Comparison of ENCODE assay signal across 13 cellular contexts in the genomic region with DNA sequence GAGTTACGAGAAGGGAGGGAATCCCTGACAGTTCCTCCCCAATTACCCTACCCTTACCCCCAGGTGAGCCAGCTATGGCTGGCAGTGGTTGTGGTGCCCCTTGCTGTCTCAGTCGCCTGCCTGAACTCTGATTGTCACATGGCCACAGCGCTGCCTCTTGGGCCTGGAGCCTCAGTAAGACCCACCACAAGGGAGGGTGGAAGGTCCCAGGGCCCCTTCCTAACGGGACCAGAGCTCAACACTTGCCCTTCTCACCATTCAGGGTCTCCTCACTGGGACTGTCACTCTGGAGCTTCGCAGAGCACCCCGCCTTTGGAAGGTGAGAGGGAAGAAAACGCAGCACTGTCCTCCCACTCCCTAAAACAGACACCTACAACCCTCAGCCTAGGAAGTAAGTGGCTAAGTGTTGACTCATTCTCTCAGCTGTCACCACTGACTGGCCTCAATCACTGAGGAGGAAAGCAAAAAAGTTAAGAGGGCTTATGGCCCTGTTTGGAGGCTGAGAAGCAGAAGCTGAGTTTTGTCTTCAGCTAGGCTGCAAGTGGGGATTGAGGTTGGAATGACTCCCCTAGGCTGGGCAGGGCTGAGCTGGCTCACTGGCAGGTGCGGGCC. TPM values are rescaled to one million over a fixed set of nuclear protein-coding genes. Genes with fewer than 3 reads are reported as not detected.
DNase-seq lines count a peak whose midpoint lies in the region; ATAC-seq, FAIRE-seq and TF ChIP-seq lines count a peak whose summit lies in the region.
"Had no signal": no experiment of that assay in that cellular context is flagged by ENCODE, and none has a peak within 500 bp of the region (broad histone marks: within the 10 kb centered on the region; RNA-seq: fewer than 3 reads in every experiment).

No MANE protein-coding gene starts in this region.

- CTCF ChIA-PET in Caco-2 (lab: Charles Lee) (interaction anchor here (1.2 to 3.2 kb wide), 4 partner anchors 9 to 33 kb away, joined by 4 to 50 read pairs (median 24); a partner anchor contains a TSS), K562 (lab: Yijun Ruan, JAX; ENCODE audit: low intra/inter-chr PET ratio) (no interaction called here)

- BruUV-seq in Caco-2 (replicated peaks; lab: Mats Ljungman, UMichigan) (no TSS peak), K562 (replicated peaks; lab: Mats Ljungman, UMichigan) (no TSS peak)

- H4K20me1 ChIP-seq in Karpas-422 (ENCODE audit: insufficient read depth, low read depth, low read length) (no peaks in the 10 kb centered on the region; the same call in 1 of the 2 replicates), K562 (replicated peaks; ENCODE audit: control insufficient read depth, insufficient read depth, low read length) (no peaks in the 10 kb centered on the region)

- intact Hi-C loops in Caco-2 (cut with micrococcal nuclease; ENCODE audit: unreplicated experiment) (no loop called here), K562 (cut with micrococcal nuclease) (no loop called here)

- H3K4me3 ChIP-seq in Caco-2 (ENCODE audit: low read depth, low read length) (no peak overlapping the region), Karpas-422 (ENCODE audit: low read length) (no peak overlapping the region), K562 (no peak overlapping the region), muscle layer of duodenum (ENCODE audit: low read depth in 1 of 2, low read length in 2 of 2) (peak overlapping the region in 1 of 2 donors; percentile 1)
- H3K4me3 ChIP-seq: breast epithelium, tibial artery had no signal

- no peak overlapping the region for H3K4me2 ChIP-seq in Karpas-422 (ENCODE audit: low read depth, low read length, poor library complexity, severe bottlenecking)
- H3K4me2 ChIP-seq in K562 (ENCODE audit: insufficient read depth, low read length) = peak overlapping the region; percentile 87

- H3K27me3 Mint-ChIP-seq in Caco-2 (ENCODE audit: insufficient read depth, unreplicated experiment) = no peaks in the 10 kb centered on the region

- POLR2A ChIA-PET in Caco-2 (lab: Charles Lee) = no interaction called here
- POLR2A ChIA-PET in K562 (lab: Yijun Ruan, JAX) = interaction anchor here (0.6 to 1.5 kb wide), 3 partner anchors 10 to 31 kb away, joined by 3 to 4 read pairs (median 4); a partner anchor contains a TSS

- WGBS in K562 (ENCODE audit: insufficient coverage, low coverage, missing lambda C conversion rate) = 27% methylated on average over 7 of the region's 8 CpGs

- TF ChIP-seq EP300 in K562 (IDR thresholded peaks at IDR 0.05; ENCODE audit: low read length) = no peak

- H3K27ac ChIP-seq in Karpas-422 (ENCODE audit: low read length) = no peak overlapping the region
- peak overlapping the region; percentile 18 for H3K27ac ChIP-seq in K562 (ENCODE audit: extremely low read depth, low read depth, low read length)
- H3K27ac ChIP-seq in muscle layer of duodenum (ENCODE audit: low read length) = peak overlapping the region; percentile 68
- H3K27ac ChIP-seq: breast epithelium had no signal

- peaks cover 45% of the 10 kb centered on the region for H3K4me1 Mint-ChIP-seq in Caco-2 (ENCODE audit: low read depth, unreplicated experiment)

- ATAC-seq in K562 = no peak
- no peak for ATAC-seq in activated CD4-positive, CD25-positive, alpha-beta regulatory T cell treated with anti-CD3 and anti-CD28 coated beads, Interleukin-2, amount 50 U/mL, for 24 hours
- no peak for ATAC-seq in GM18867 (IDR thresholded peaks at IDR 0.05; ENCODE audit: unreplicated experiment)
- ATAC-seq in GM19452 (IDR thresholded peaks at IDR 0.05; ENCODE audit: unreplicated experiment) = no peak
- ATAC-seq: left lobe of liver had no signal

- no peak overlapping the region for H2AFZ ChIP-seq in Karpas-422 (ENCODE audit: low read length)
- peak overlapping the region; percentile 41 for H2AFZ ChIP-seq in K562 (ENCODE audit: low read depth, low read length)

- H3K27ac Mint-ChIP-seq in Caco-2 (ENCODE audit: unreplicated experiment) = peak overlapping the region; percentile 36

- TF ChIP-seq POLR2A in K562 (conservative IDR thresholded peaks at IDR 0.05) = no peak

- H3K36me3 ChIP-seq in Caco-2 (ENCODE audit: control insufficient read depth, insufficient read depth, low read length) = no peaks in the 10 kb centered on the region
- H3K36me3 ChIP-seq in Karpas-422 (ENCODE audit: insufficient read depth, low read length) = no peaks in the 10 kb centered on the region
- no peaks in the 10 kb centered on the region for H3K36me3 ChIP-seq in K562 (ENCODE audit: control insufficient read depth, insufficient read depth, low read length)
- no peaks in the 10 kb centered on the region for H3K36me3 ChIP-seq in muscle layer of duodenum (ENCODE audit: control insufficient read depth in 1 of 2, insufficient read depth in 2 of 2, low read length in 2 of 2)
- H3K36me3 ChIP-seq: breast epithelium, tibial artery had no signal

- in situ Hi-C loops in K562 (cut with MboI) = no loop called here

- peaks cover 10% of the 10 kb centered on the region; the same call in 1 of the 2 replicates for H3K79me2 ChIP-seq in Karpas-422 (ENCODE audit: low read length)
- 0 out of 3 replicates have a peak, but pooled peaks cover 6% of the 10 kb centered on the region for H3K79me2 ChIP-seq in K562 (ENCODE audit: control insufficient read depth, insufficient read depth, low read length)

- H3K4me3 Mint-ChIP-seq in Caco-2 (ENCODE audit: unreplicated experiment) = peak overlapping the region; percentile 87

- peak; percentile 82 for FAIRE-seq in K562 (lab: Jason Lieb, UNC)

- no peaks in the 10 kb centered on the region for H3K9me1 ChIP-seq in K562 (ENCODE audit: control insufficient read depth, insufficient read depth, low read length)

- TF ChIP-seq CTCF in Caco-2 (IDR thresholded peaks at IDR 0.05; ENCODE audit: insufficient read depth in 1 of 2, low read depth in 1 of 2, low read length in 1 of 2, severe bottlenecking in 1 of 2, unreplicated experiment in 1 of 2) = no peak
- no peak for TF ChIP-seq CTCF in K562 (IDR thresholded peaks at IDR 0.05 in 2 of 3, conservative IDR thresholded peaks at IDR 0.05 in 1 of 3; ENCODE audit: insufficient read depth in 2 of 3, low read depth in 1 of 3, low read length in 3 of 3)

- no peak for TF ChIP-seq RAD21 in K562 (CRISPR knock-in tag; conservative IDR thresholded peaks at IDR 0.05 in 1 of 2, IDR thresholded peaks at IDR 0.05 in 1 of 2)

- H3K27me3 ChIP-seq in Caco-2 (replicated peaks; ENCODE audit: control insufficient read depth, insufficient read depth, low read length) (no peaks in the 10 kb centered on the region), Karpas-422 (ENCODE audit: low read length) (no peaks in the 10 kb centered on the region), K562 (ENCODE audit: control insufficient read depth in 2 of 2, insufficient read depth in 2 of 2, low read length in 2 of 2) (no peaks in the 10 kb centered on the region), muscle layer of duodenum (ENCODE audit: low read depth, low read length) (no peaks in the 10 kb centered on the region)
- H3K27me3 ChIP-seq: breast epithelium, tibial artery had no signal

- no peaks in the 10 kb centered on the region for H3K9me2 ChIP-seq in Karpas-422 (replicated peaks; ENCODE audit: insufficient read depth, low read length)

- no peaks in the 10 kb centered on the region for H3K9me3 Mint-ChIP-seq in Caco-2 (ENCODE audit: unreplicated experiment)

- H3K9ac ChIP-seq in Karpas-422 (ENCODE audit: low read length) (peak overlapping the region; percentile 96; the same call in 1 of the 2 replicates), K562 (ENCODE audit: insufficient read depth in 1 of 2, low read depth in 2 of 2, low read length in 2 of 2) (peak overlapping the region; percentile 25 to 86; a peak in 3 of 4 replicates)

- H3K36me3 Mint-ChIP-seq in Caco-2 (ENCODE audit: insufficient read depth, unreplicated experiment) = peaks cover 25% of the 10 kb centered on the region

- no peaks in the 10 kb centered on the region for H3K9me3 ChIP-seq in Caco-2
- no peaks in the 10 kb centered on the region for H3K9me3 ChIP-seq in Karpas-422 (ENCODE audit: low read length)
- no peaks in the 10 kb centered on the region for H3K9me3 ChIP-seq in K562 (replicated peaks; ENCODE audit: control insufficient read depth, insufficient read depth, low read depth, low read length)
- H3K9me3 ChIP-seq in muscle layer of duodenum (ENCODE audit: control insufficient read depth in 1 of 2, low read length in 2 of 2) = no peaks in the 10 kb centered on the region
- H3K9me3 ChIP-seq: breast epithelium, tibial artery had no signal

- H3K4me1 ChIP-seq in Caco-2 (peaks cover 44% of the 10 kb centered on the region), Karpas-422 (ENCODE audit: low read length) (peaks cover 40% of the 10 kb centered on the region), K562 (replicated peaks in 1 of 2; ENCODE audit: control insufficient read depth in 2 of 2, insufficient read depth in 2 of 2, low read length in 2 of 2) (peaks cover 37 to 56% of the 10 kb centered on the region in 2 experiments), muscle layer of duodenum (ENCODE audit: control insufficient read depth in 1 of 2, insufficient read depth in 2 of 2, low read length in 2 of 2) (peaks cover 21 to 52% of the 10 kb centered on the region in 2 donors)

- DNase-seq in Caco-2 = no peak
- DNase-seq in Karpas-422 = no peak
- DNase-seq in K562 (ENCODE audit: extremely low read depth in 1 of 4, low spot score in 3 of 4) = peak in 2 of 4 experiments; percentile 36 to 59
- no peak for DNase-seq in UCSD-AML1 (lab: John Stamatoyannopoulos, UW; ENCODE audit: unreplicated experiment)
- DNase-seq: activated CD4-positive, alpha-beta T cell treated with anti-CD3 and anti-CD28 coated beads, Interleukin-2, amount 50 U/mL, for 4 hours; NCI-H510A; tibial artery had no signal

RNA-seq across cellular contexts. Expression of a gene that starts 1.0 kb away (rescaled TPM):
- total RNA-seq in Caco-2 (2022) = 0.98 and 1.0 TPM in 2 replicates
- total RNA-seq in Karpas-422 (2014; rRNA removed; shearing (Covaris generic); ENCODE audit: low replicate concordance) = not detected in 2 replicates
- 0.25 TPM in 1 of 2 replicates, not detected in the other for total RNA-seq in K562 (2011; cell fraction: chromatin; rRNA removed; ENCODE audit: low replicate concordance)
- total RNA-seq in K562 (2011; cell fraction: nucleolus; rRNA removed) = 0.33 TPM in 1 of 2 replicates, not detected in the other
- total RNA-seq in K562 (2011; cell fraction: nucleoplasm; rRNA removed) = 0.29 TPM in 1 of 2 replicates, not detected in the other
- total RNA-seq in K562 (2014; rRNA removed) = 0.24 and 0.27 TPM in 2 replicates
- 0.11 and 0.13 TPM in 2 replicates for total RNA-seq in K562 (2014; rRNA removed; fragmentation: Illumina TruSeq; extraction: Trizol)
- total RNA-seq in K562 (2015; rRNA removed; fragmentation: Illumina TruSeq; extraction: Trizol) = not detected in 2 replicates
- total RNA-seq in K562 (2021) = 0.18 and 0.20 TPM in 2 replicates
- polyA plus RNA-seq in K562 (2011; rRNA removed) = 0.07 TPM in 1 of 2 replicates, not detected in the other
- polyA plus RNA-seq in K562 (2011; cell fraction: cytosol; rRNA removed) = 0.13 TPM in 1 of 2 replicates, not detected in the other
- 0.13 and 0.46 TPM in 2 replicates for polyA plus RNA-seq in K562 (2011; cell fraction: nucleus; rRNA removed)
- 0.18 and 0.29 TPM in 2 replicates for polyA plus RNA-seq in K562 (2012)
- polyA plus RNA-seq in K562 (2014; fragmentation: Illumina TruSeq; extraction: Trizol) = 0.21 and 0.45 TPM in 2 replicates
- polyA plus RNA-seq in K562 (2014; fragmentation: Nextera tagmentation; extraction: Ambion mirVana) = under 1 TPM; 0.25 to 0.61 TPM
- 0.23 TPM in 1 of 2 replicates, not detected in the other for polyA plus RNA-seq in K562 (2014; rRNA removed)
- 0.15 TPM in 1 of 2 replicates, not detected in the other for polyA minus RNA-seq in K562 (2011; rRNA and poly(A)+ RNA removed)
- polyA minus RNA-seq in K562 (2011; cell fraction: cytosol; rRNA and poly(A)+ RNA removed) = not detected in 2 replicates
- polyA minus RNA-seq in K562 (2011; cell fraction: nucleus; rRNA and poly(A)+ RNA removed) = 0.22 and 0.27 TPM in 2 replicates

RNA-seq across cellular contexts. Expression of a gene that starts 3.5 kb away (rescaled TPM):
- 34.1 and 35.2 TPM in 2 replicates for total RNA-seq in Caco-2 (2022)
- 3.4 and 3.8 TPM in 2 replicates for total RNA-seq in Karpas-422 (2014; rRNA removed; shearing (Covaris generic); ENCODE audit: low replicate concordance)
- 10.9 and 15.3 TPM in 2 replicates for total RNA-seq in K562 (2011; cell fraction: chromatin; rRNA removed; ENCODE audit: low replicate concordance)
- total RNA-seq in K562 (2011; cell fraction: nucleolus; rRNA removed) = 9.5 TPM in 2 replicates
- 10.8 and 13.2 TPM in 2 replicates for total RNA-seq in K562 (2011; cell fraction: nucleoplasm; rRNA removed)
- total RNA-seq in K562 (2014; rRNA removed) = 3.7 and 6.4 TPM in 2 replicates
- total RNA-seq in K562 (2014; rRNA removed; fragmentation: Illumina TruSeq; extraction: Trizol) = 2.2 and 2.6 TPM in 2 replicates
- total RNA-seq in K562 (2015; rRNA removed; fragmentation: Illumina TruSeq; extraction: Trizol) = 4.1 and 4.3 TPM in 2 replicates
- total RNA-seq in K562 (2021) = 9.3 and 10.6 TPM in 2 replicates
- polyA plus RNA-seq in K562 (2011; rRNA removed) = 1.9 and 2.8 TPM in 2 replicates
- 2.7 and 15.0 TPM in 2 replicates for polyA plus RNA-seq in K562 (2011; cell fraction: cytosol; rRNA removed)
- 12.7 and 34.2 TPM in 2 replicates for polyA plus RNA-seq in K562 (2011; cell fraction: nucleus; rRNA removed)
- polyA plus RNA-seq in K562 (2012) = 5.6 and 6.2 TPM in 2 replicates
- 2.6 and 3.1 TPM in 2 replicates for polyA plus RNA-seq in K562 (2014; fragmentation: Illumina TruSeq; extraction: Trizol)
- under 1 TPM; 0.29 to 0.53 TPM for polyA plus RNA-seq in K562 (2014; fragmentation: Nextera tagmentation; extraction: Ambion mirVana)
- polyA plus RNA-seq in K562 (2014; rRNA removed) = 7.7 and 7.8 TPM in 2 replicates
- polyA minus RNA-seq in K562 (2011; rRNA and poly(A)+ RNA removed) = 2.0 and 3.0 TPM in 2 replicates
- 2.1 and 3.3 TPM in 2 replicates for polyA minus RNA-seq in K562 (2011; cell fraction: cytosol; rRNA and poly(A)+ RNA removed)
- polyA minus RNA-seq in K562 (2011; cell fraction: nucleus; rRNA and poly(A)+ RNA removed) = 5.0 and 9.7 TPM in 2 replicates

RNA-seq across cellular contexts. Expression of a gene that starts 31.8 kb away (rescaled TPM):
- 6.5 and 7.1 TPM in 2 replicates for total RNA-seq in Caco-2 (2022)
- total RNA-seq in Karpas-422 (2014; rRNA removed; shearing (Covaris generic); ENCODE audit: low replicate concordance) = 2.2 TPM in 2 replicates
- total RNA-seq in K562 (2011; cell fraction: chromatin; rRNA removed; ENCODE audit: low replicate concordance) = 6.3 and 19.5 TPM in 2 replicates
- total RNA-seq in K562 (2011; cell fraction: nucleolus; rRNA removed) = 8.9 and 9.8 TPM in 2 replicates
- total RNA-seq in K562 (2011; cell fraction: nucleoplasm; rRNA removed) = 7.5 and 9.5 TPM in 2 replicates
- total RNA-seq in K562 (2014; rRNA removed) = 3.9 and 4.0 TPM in 2 replicates
- 2.3 and 2.9 TPM in 2 replicates for total RNA-seq in K562 (2014; rRNA removed; fragmentation: Illumina TruSeq; extraction: Trizol)
- total RNA-seq in K562 (2015; rRNA removed; fragmentation: Illumina TruSeq; extraction: Trizol) = 3.3 and 3.7 TPM in 2 replicates
- total RNA-seq in K562 (2021) = 4.6 and 6.3 TPM in 2 replicates
- 3.8 and 4.0 TPM in 2 replicates for polyA plus RNA-seq in K562 (2011; rRNA removed)
- polyA plus RNA-seq in K562 (2011; cell fraction: cytosol; rRNA removed) = 5.6 and 9.9 TPM in 2 replicates
- polyA plus RNA-seq in K562 (2011; cell fraction: nucleus; rRNA removed) = 18.5 and 28.6 TPM in 2 replicates
- 3.6 and 7.8 TPM in 2 replicates for polyA plus RNA-seq in K562 (2012)
- 4.6 and 5.0 TPM in 2 replicates for polyA plus RNA-seq in K562 (2014; fragmentation: Illumina TruSeq; extraction: Trizol)
- under 1 TPM; 0.42 to 0.55 TPM for polyA plus RNA-seq in K562 (2014; fragmentation: Nextera tagmentation; extraction: Ambion mirVana)
- 4.6 and 4.7 TPM in 2 replicates for polyA plus RNA-seq in K562 (2014; rRNA removed)
- 2.2 and 3.0 TPM in 2 replicates for polyA minus RNA-seq in K562 (2011; rRNA and poly(A)+ RNA removed)
- polyA minus RNA-seq in K562 (2011; cell fraction: cytosol; rRNA and poly(A)+ RNA removed) = 1.8 and 2.2 TPM in 2 replicates
- 3.9 and 4.0 TPM in 2 replicates for polyA minus RNA-seq in K562 (2011; cell fraction: nucleus; rRNA and poly(A)+ RNA removed)

RNA-seq across cellular contexts. Expression of a gene that starts 44.3 kb away (rescaled TPM):
- not detected in 2 replicates for total RNA-seq in Caco-2 (2022)
- not detected in 2 replicates for total RNA-seq in Karpas-422 (2014; rRNA removed; shearing (Covaris generic); ENCODE audit: low replicate concordance)
- not detected in 2 replicates for total RNA-seq in K562 (2011; cell fraction: chromatin; rRNA removed; ENCODE audit: low replicate concordance)
- not detected in 2 replicates for total RNA-seq in K562 (2011; cell fraction: nucleolus; rRNA removed)
- total RNA-seq in K562 (2011; cell fraction: nucleoplasm; rRNA removed) = not detected in 2 replicates
- not detected in 2 replicates for total RNA-seq in K562 (2014; rRNA removed)
- not detected in 2 replicates for total RNA-seq in K562 (2014; rRNA removed; fragmentation: Illumina TruSeq; extraction: Trizol)
- total RNA-seq in K562 (2015; rRNA removed; fragmentation: Illumina TruSeq; extraction: Trizol) = not detected in 2 replicates
- not detected in 2 replicates for total RNA-seq in K562 (2021)
- not detected in 2 replicates for polyA plus RNA-seq in K562 (2011; rRNA removed)
- polyA plus RNA-seq in K562 (2011; cell fraction: cytosol; rRNA removed) = not detected in 2 replicates
- polyA plus RNA-seq in K562 (2011; cell fraction: nucleus; rRNA removed) = not detected in 2 replicates
- not detected in 2 replicates for polyA plus RNA-seq in K562 (2012)
- not detected in 2 replicates for polyA plus RNA-seq in K562 (2014; fragmentation: Illumina TruSeq; extraction: Trizol)
- polyA plus RNA-seq in K562 (2014; fragmentation: Nextera tagmentation; extraction: Ambion mirVana) = not detected
- polyA plus RNA-seq in K562 (2014; rRNA removed) = not detected in 2 replicates
- polyA minus RNA-seq in K562 (2011; rRNA and poly(A)+ RNA removed) = not detected in 2 replicates
- polyA minus RNA-seq in K562 (2011; cell fraction: cytosol; rRNA and poly(A)+ RNA removed) = not detected in 2 replicates
- polyA minus RNA-seq in K562 (2011; cell fraction: nucleus; rRNA and poly(A)+ RNA removed) = not detected in 2 replicates
- total RNA-seq: breast epithelium, left lobe of liver had no signal

RNA-seq across cellular contexts. Expression of a gene that starts 54.0 kb away (rescaled TPM):
- not detected in 2 replicates for total RNA-seq in Caco-2 (2022)
- not detected in 2 replicates for total RNA-seq in Karpas-422 (2014; rRNA removed; shearing (Covaris generic); ENCODE audit: low replicate concordance)
- not detected in 2 replicates for total RNA-seq in K562 (2011; cell fraction: chromatin; rRNA removed; ENCODE audit: low replicate concordance)
- total RNA-seq in K562 (2011; cell fraction: nucleolus; rRNA removed) = not detected in 2 replicates
- total RNA-seq in K562 (2011; cell fraction: nucleoplasm; rRNA removed) = not detected in 2 replicates
- total RNA-seq in K562 (2014; rRNA removed) = not detected in 2 replicates
- not detected in 2 replicates for total RNA-seq in K562 (2014; rRNA removed; fragmentation: Illumina TruSeq; extraction: Trizol)
- total RNA-seq in K562 (2015; rRNA removed; fragmentation: Illumina TruSeq; extraction: Trizol) = not detected in 2 replicates
- total RNA-seq in K562 (2021) = not detected in 2 replicates
- not detected in 2 replicates for polyA plus RNA-seq in K562 (2011; rRNA removed)
- polyA plus RNA-seq in K562 (2011; cell fraction: cytosol; rRNA removed) = not detected in 2 replicates
- polyA plus RNA-seq in K562 (2011; cell fraction: nucleus; rRNA removed) = not detected in 2 replicates
- polyA plus RNA-seq in K562 (2012) = not detected in 2 replicates
- polyA plus RNA-seq in K562 (2014; fragmentation: Illumina TruSeq; extraction: Trizol) = not detected in 2 replicates
- polyA plus RNA-seq in K562 (2014; fragmentation: Nextera tagmentation; extraction: Ambion mirVana) = not detected
- polyA plus RNA-seq in K562 (2014; rRNA removed) = not detected in 2 replicates
- 0.06 TPM in 1 of 2 replicates, not detected in the other for polyA minus RNA-seq in K562 (2011; rRNA and poly(A)+ RNA removed)
- polyA minus RNA-seq in K562 (2011; cell fraction: cytosol; rRNA and poly(A)+ RNA removed) = not detected in 2 replicates
- polyA minus RNA-seq in K562 (2011; cell fraction: nucleus; rRNA and poly(A)+ RNA removed) = not detected in 2 replicates
- total RNA-seq: breast epithelium, left lobe of liver had no signal
